2 cellular contexts compared by ENCODE assay signal in the genomic region with DNA sequence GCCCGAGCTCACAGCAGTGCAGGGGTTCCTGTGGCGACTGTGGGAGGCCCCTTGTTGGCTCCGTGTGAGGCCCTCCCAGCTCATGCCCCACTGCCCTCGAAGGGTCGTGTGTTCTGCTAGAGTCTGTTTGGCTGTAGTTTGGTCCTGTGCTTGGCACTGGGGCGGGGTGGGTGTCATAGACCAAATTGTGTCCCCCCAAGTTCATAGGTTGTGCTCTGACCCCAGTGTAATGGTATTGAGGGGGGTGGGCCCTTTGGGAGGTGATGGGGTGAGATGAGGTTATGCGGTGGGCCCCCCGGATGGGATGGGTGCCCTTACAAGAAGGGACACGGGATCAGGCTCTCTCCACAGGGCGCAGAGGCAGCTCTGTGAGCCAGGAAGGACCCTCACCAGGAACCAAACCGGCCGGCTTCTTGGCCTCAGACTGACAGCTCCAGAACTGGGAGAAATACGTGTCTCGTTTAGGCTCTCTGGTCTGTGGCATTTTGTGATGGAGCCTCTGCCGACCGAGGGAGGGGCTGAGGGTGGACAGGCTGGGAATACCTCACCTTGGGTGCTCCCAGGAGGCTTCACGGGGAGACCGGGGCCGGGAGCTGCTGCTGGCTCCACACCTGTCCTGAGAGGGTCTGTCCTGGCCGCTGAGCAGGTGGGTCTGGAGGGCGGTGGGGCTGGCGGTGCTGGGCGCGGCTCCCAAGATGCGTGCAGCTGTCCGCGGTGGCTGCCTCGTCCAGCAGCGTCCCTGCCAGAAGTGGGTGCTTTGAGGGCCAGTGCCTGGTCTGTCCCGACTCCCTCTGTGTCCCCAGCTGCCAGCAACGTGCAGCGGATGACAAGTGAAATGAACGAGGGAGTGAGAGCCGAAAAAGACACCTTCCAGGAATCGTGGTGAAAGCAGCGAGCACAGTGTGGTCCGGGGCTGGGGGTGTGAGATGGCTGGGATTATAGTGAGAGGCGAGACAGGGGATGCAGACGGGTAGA.
TF ChIP-seq lines count a peak whose summit lies in the region.

No MANE protein-coding gene starts in this region.

TF ChIP-seq in GM23338, 12 proteins besides CTCF, POLR2A, EP300 and RAD21 (continued from another document and continues in another):
- TF ChIP-seq, protein P1, sequence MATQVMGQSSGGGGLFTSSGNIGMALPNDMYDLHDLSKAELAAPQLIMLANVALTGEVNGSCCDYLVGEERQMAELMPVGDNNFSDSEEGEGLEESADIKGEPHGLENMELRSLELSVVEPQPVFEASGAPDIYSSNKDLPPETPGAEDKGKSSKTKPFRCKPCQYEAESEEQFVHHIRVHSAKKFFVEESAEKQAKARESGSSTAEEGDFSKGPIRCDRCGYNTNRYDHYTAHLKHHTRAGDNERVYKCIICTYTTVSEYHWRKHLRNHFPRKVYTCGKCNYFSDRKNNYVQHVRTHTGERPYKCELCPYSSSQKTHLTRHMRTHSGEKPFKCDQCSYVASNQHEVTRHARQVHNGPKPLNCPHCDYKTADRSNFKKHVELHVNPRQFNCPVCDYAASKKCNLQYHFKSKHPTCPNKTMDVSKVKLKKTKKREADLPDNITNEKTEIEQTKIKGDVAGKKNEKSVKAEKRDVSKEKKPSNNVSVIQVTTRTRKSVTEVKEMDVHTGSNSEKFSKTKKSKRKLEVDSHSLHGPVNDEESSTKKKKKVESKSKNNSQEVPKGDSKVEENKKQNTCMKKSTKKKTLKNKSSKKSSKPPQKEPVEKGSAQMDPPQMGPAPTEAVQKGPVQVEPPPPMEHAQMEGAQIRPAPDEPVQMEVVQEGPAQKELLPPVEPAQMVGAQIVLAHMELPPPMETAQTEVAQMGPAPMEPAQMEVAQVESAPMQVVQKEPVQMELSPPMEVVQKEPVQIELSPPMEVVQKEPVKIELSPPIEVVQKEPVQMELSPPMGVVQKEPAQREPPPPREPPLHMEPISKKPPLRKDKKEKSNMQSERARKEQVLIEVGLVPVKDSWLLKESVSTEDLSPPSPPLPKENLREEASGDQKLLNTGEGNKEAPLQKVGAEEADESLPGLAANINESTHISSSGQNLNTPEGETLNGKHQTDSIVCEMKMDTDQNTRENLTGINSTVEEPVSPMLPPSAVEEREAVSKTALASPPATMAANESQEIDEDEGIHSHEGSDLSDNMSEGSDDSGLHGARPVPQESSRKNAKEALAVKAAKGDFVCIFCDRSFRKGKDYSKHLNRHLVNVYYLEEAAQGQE (IDR thresholded peaks at IDR 0.05; ENCODE audit: unreplicated experiment): no peak
- TF ChIP-seq, protein P2, sequence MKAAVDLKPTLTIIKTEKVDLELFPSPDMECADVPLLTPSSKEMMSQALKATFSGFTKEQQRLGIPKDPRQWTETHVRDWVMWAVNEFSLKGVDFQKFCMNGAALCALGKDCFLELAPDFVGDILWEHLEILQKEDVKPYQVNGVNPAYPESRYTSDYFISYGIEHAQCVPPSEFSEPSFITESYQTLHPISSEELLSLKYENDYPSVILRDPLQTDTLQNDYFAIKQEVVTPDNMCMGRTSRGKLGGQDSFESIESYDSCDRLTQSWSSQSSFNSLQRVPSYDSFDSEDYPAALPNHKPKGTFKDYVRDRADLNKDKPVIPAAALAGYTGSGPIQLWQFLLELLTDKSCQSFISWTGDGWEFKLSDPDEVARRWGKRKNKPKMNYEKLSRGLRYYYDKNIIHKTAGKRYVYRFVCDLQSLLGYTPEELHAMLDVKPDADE (IDR thresholded peaks at IDR 0.05): no peak
- TF ChIP-seq STAT1 (IDR thresholded peaks at IDR 0.05; ENCODE audit: unreplicated experiment) (no peak), ZNF114 (CRISPR knock-in tag; IDR thresholded peaks at IDR 0.05) (no peak), EZH2 (IDR thresholded peaks at IDR 0.05; ENCODE audit: low read depth, unreplicated experiment) (no peak), NANOG (IDR thresholded peaks at IDR 0.05; ENCODE audit: borderline replicate concordance) (no peak), JUNB (IDR thresholded peaks at IDR 0.05; ENCODE audit: unreplicated experiment) (no peak), CREB1 (CRISPR knock-in tag; IDR thresholded peaks at IDR 0.05; ENCODE audit: low read depth) (no peak)

TF ChIP-seq in HEK293T, 16 proteins besides CTCF, POLR2A, EP300 and RAD21 (continued from another document):
- TF ChIP-seq CTBP1 (IDR thresholded peaks at IDR 0.05; ENCODE audit: borderline replicate concordance) (no peak), ELF4 (IDR thresholded peaks at IDR 0.05) (no peak), L3MBTL2 (conservative IDR thresholded peaks at IDR 0.05) (no peak), FOXA1 (IDR thresholded peaks at IDR 0.05) (no peak), HDGF (IDR thresholded peaks at IDR 0.05; ENCODE audit: borderline replicate concordance) (no peak), BHLHE40 (IDR thresholded peaks at IDR 0.05; ENCODE audit: borderline replicate concordance) (no peak), LEF1 (IDR thresholded peaks at IDR 0.05; ENCODE audit: borderline replicate concordance) (no peak), SP1 (IDR thresholded peaks at IDR 0.05) (no peak)
